Comparison of ENCODE assay signal across 25 cellular contexts in genomic region chr7:10612950-10613349, GRCh38.
DNase-seq lines count a peak whose midpoint lies in the region; ATAC-seq, FAIRE-seq and TF ChIP-seq lines count a peak whose summit lies in the region.
"Had no signal": no experiment of that assay in that cellular context is flagged by ENCODE, and none has a peak within 500 bp of the region (broad histone marks: within the 10 kb centered on the region; RNA-seq: fewer than 3 reads in every experiment).

No MANE protein-coding gene starts in this region.

- no peak overlapping the region for H3K23ac ChIP-seq in IMR-90 (ENCODE audit: low read depth, low read length)

- H2AK9ac ChIP-seq in IMR-90 (replicated peaks; ENCODE audit: low read depth, low read length, poor library complexity) = no peak overlapping the region

- peak; percentile 9 for FAIRE-seq in A204.1 (lab: Jason Lieb, UNC)
- FAIRE-seq in A549 (lab: Jason Lieb, UNC) = no peak
- FAIRE-seq in pancreas (lab: Jason Lieb, UNC) = peak; percentile 26
- FAIRE-seq: GM12891, GM19239 had no signal

- no peak overlapping the region for H2BK20ac ChIP-seq in IMR-90 (ENCODE audit: low read depth, low read length)

- H3K27me3 ChIP-seq in IMR-90 (ENCODE audit: control insufficient read depth, insufficient read depth, low read length) (no peaks in the 10 kb centered on the region), pancreas (no peaks in the 10 kb centered on the region)
- H3K27me3 ChIP-seq: BE2C, BLaER1 had no signal

- H3K56ac ChIP-seq in IMR-90 (ENCODE audit: extremely low read depth, insufficient read depth, low read length) = no peak overlapping the region

- POLR2A ChIA-PET in A549 (lab: Yijun Ruan, JAX) = no interaction called here
- POLR2A ChIA-PET in IMR-90 (lab: Charles Lee; ENCODE audit: unreplicated experiment) = interaction anchor here (0.6 kb wide), 1 partner anchor 653 kb away, joined by 3 read pairs; no protein-coding TSS in a partner anchor

- H2BK5ac ChIP-seq in IMR-90 (ENCODE audit: low read depth, low read length, poor library complexity, severe bottlenecking) = no peak overlapping the region

- no peaks in the 10 kb centered on the region for H3K9me1 ChIP-seq in IMR-90 (ENCODE audit: insufficient read depth, low read length)

- ATAC-seq in A549 (no peak), IMR-90 (ENCODE audit: low read depth) (no peak), pancreas (no peak), GM19467 (IDR thresholded peaks at IDR 0.05; ENCODE audit: unreplicated experiment) (no peak)

- no peak overlapping the region for H3K27ac ChIP-seq in A549
- H3K27ac ChIP-seq in IMR-90 (ENCODE audit: insufficient read depth, low read length) = no peak overlapping the region
- no peak overlapping the region for H3K27ac ChIP-seq in pancreas
- H3K27ac ChIP-seq: BLaER1 had no signal

- H3K4me3 ChIP-seq in A549 = no peak overlapping the region
- no peak overlapping the region for H3K4me3 ChIP-seq in IMR-90 (ENCODE audit: insufficient read depth, low read depth, low read length)
- no peak overlapping the region for H3K4me3 ChIP-seq in pancreas
- H3K4me3 ChIP-seq: BLaER1 had no signal

- H3K4me1 ChIP-seq in A549 = no peaks in the 10 kb centered on the region
- H3K4me1 ChIP-seq in IMR-90 (ENCODE audit: control insufficient read depth, insufficient read depth, low read length) = no peaks in the 10 kb centered on the region
- H3K4me1 ChIP-seq in pancreas = no peaks in the 10 kb centered on the region
- H3K4me1 ChIP-seq: BE2C, BLaER1 had no signal

- CTCF ChIA-PET in A549 (lab: Yijun Ruan, JAX) = no interaction called here
- CTCF ChIA-PET in IMR-90 (lab: Yijun Ruan, JAX) = no interaction called here

- TF ChIP-seq RAD21 in A549 (conservative IDR thresholded peaks at IDR 0.05 in 1 of 2, IDR thresholded peaks at IDR 0.05 in 1 of 2) (no peak), IMR-90 (IDR thresholded peaks at IDR 0.05; ENCODE audit: low read length) (no peak)

- no peak overlapping the region for H2BK15ac ChIP-seq in IMR-90 (ENCODE audit: low read depth, low read length)

- no peak overlapping the region for H2BK120ac ChIP-seq in IMR-90 (ENCODE audit: low read depth, low read length)

- dilution Hi-C loops in IMR-90 (cut with HindIII; ENCODE audit: low sequenced_read_pairs, unreplicated experiment) = no loop called here

- H3K9me3 ChIP-seq in A549 (no peaks in the 10 kb centered on the region), IMR-90 (ENCODE audit: control insufficient read depth, insufficient read depth, low read length) (peaks cover 10% of the 10 kb centered on the region), pancreas (no peaks in the 10 kb centered on the region)
- H3K9me3 ChIP-seq: BE2C, BLaER1 had no signal

- BruUV-seq in IMR-90 (replicated peaks; lab: Mats Ljungman, UMichigan) = no TSS peak

- no peaks in the 10 kb centered on the region for H4K20me1 ChIP-seq in IMR-90 (ENCODE audit: insufficient read depth, low read length)
- H4K20me1 ChIP-seq: BLaER1 had no signal

- TF ChIP-seq CTCF in A549 (IDR thresholded peaks at IDR 0.05) (no peak), IMR-90 (conservative IDR thresholded peaks at IDR 0.05; ENCODE audit: low read depth, low read length) (no peak), pancreas (IDR thresholded peaks at IDR 0.05) (no peak)

- TF ChIP-seq POLR2A in A549 (IDR thresholded peaks at IDR 0.05; ENCODE audit: low read length) = no peak
- TF ChIP-seq POLR2A in IMR-90 (IDR thresholded peaks at IDR 0.05; ENCODE audit: low read depth, low read length) = no peak

- H2AK5ac ChIP-seq in IMR-90 (ENCODE audit: low read depth, low read length) = no peak overlapping the region

- no peak overlapping the region for H3K14ac ChIP-seq in IMR-90 (replicated peaks; ENCODE audit: low read depth, low read length)

- H3K36me3 ChIP-seq in IMR-90 (ENCODE audit: control insufficient read depth, insufficient read depth, low read length) (no peaks in the 10 kb centered on the region), pancreas (no peaks in the 10 kb centered on the region)
- H3K36me3 ChIP-seq: BE2C, BLaER1 had no signal

- in situ Hi-C loops in IMR-90 (cut with MboI; ENCODE audit: low sequenced_read_pairs) = no loop called here

- H3K4ac ChIP-seq in IMR-90 (ENCODE audit: low read depth, low read length) = no peak overlapping the region

- no peak overlapping the region for H3K9ac ChIP-seq in IMR-90 (ENCODE audit: low read depth, low read length)
- H3K9ac ChIP-seq: BLaER1 had no signal

- H4K5ac ChIP-seq in IMR-90 (ENCODE audit: low read depth, low read length) = no peak overlapping the region

- no peak overlapping the region for H4K91ac ChIP-seq in IMR-90 (ENCODE audit: insufficient read depth, low read depth, low read length)

- no peak overlapping the region for H4K8ac ChIP-seq in IMR-90 (ENCODE audit: low read depth in 2 of 2, low read length in 2 of 2)

- no peak overlapping the region for H2AFZ ChIP-seq in IMR-90 (replicated peaks; ENCODE audit: low read length, poor library complexity)

- H3K4me2 ChIP-seq in A549 = no peak overlapping the region
- H3K4me2 ChIP-seq in IMR-90 (ENCODE audit: low read depth, low read length) = no peak overlapping the region
- H3K4me2 ChIP-seq: BLaER1 had no signal

- no peak overlapping the region for H3K18ac ChIP-seq in IMR-90 (ENCODE audit: low read depth, low read length)

- no peaks in the 10 kb centered on the region for H3K79me1 ChIP-seq in IMR-90 (ENCODE audit: low read depth in 1 of 2, low read length in 2 of 2)

- DNase-seq in A549 (ENCODE audit: low read depth in 1 of 2, low spot score in 1 of 2) = no peak
- no peak for DNase-seq in IMR-90
- no peak for DNase-seq in pancreas
- no peak for DNase-seq in NCI-H1417 treated with DMSO at 0.1 percent for 48 hours (lab: John Stamatoyannopoulos, UW)
- DNase-seq in NCI-H2081 (lab: John Stamatoyannopoulos, UW) = no peak
- DNase-seq: 8988T; ACHN; BE2C; C1 segment of cervical spinal cord; CD4-positive, alpha-beta memory T cell; CD4-positive, CD25-positive, alpha-beta regulatory T cell; CD8-positive, alpha-beta memory T cell; COR-L47; DMS 273 treated with DMSO at 0.1 percent for 48 hours; DMS153; DMS53; DMS79; DND-41; EL; GF-D8 had no signal

- no peak for TF ChIP-seq EP300 in A549 (IDR thresholded peaks at IDR 0.05)

- intact Hi-C loops in IMR-90 (cut with micrococcal nuclease) (no loop called here), pancreas (cut with DNase I) (no loop called here)

TF ChIP-seq in A549, 52 proteins besides CTCF, POLR2A, EP300 and RAD21:
- peak; percentile 46 for TF ChIP-seq MAFK (IDR thresholded peaks at IDR 0.05; ENCODE audit: partially characterized antibody)
- no peak for TF ChIP-seq ZFP36 (IDR thresholded peaks at IDR 0.05; ENCODE audit: borderline replicate concordance, partially characterized antibody)

TF ChIP-seq in IMR-90, 13 proteins besides CTCF, POLR2A, EP300 and RAD21:
- TF ChIP-seq MAFK (IDR thresholded peaks at IDR 0.05; ENCODE audit: low read depth, low read length) (peak; percentile 29; the same call in 1 of the 2 replicates), RCOR1 (IDR thresholded peaks at IDR 0.05; ENCODE audit: insufficient replicate concordance, low read length) (no peak)
TF ChIP-seq in IMR-90: peak in this region for 1.
